ENCODE assay signal across 2 cellular contexts in genomic region chrX:8784162-8784561, GRCh38.
TF ChIP-seq lines count a peak whose summit lies in the region.

No MANE protein-coding gene starts in this region.

TF ChIP-seq in GM23338, 12 proteins besides CTCF, POLR2A, EP300 and RAD21 (continued from another document):
- TF ChIP-seq ZNF462 (CRISPR knock-in tag; IDR thresholded peaks at IDR 0.05), result no peak
- no peak for TF ChIP-seq CREB1 (CRISPR knock-in tag; IDR thresholded peaks at IDR 0.05; ENCODE audit: low read depth)
- no peak for TF ChIP-seq REST (IDR thresholded peaks at IDR 0.05; ENCODE audit: unreplicated experiment)
- TF ChIP-seq POLR2AphosphoS5 (IDR thresholded peaks at IDR 0.05; ENCODE audit: low read depth), result no peak
- no peak for TF ChIP-seq STAT1 (IDR thresholded peaks at IDR 0.05; ENCODE audit: unreplicated experiment)
- no peak for TF ChIP-seq EZH2phosphoT487 (IDR thresholded peaks at IDR 0.05; ENCODE audit: unreplicated experiment)

TF ChIP-seq in WTC11, 78 proteins besides CTCF, POLR2A, EP300 and RAD21 (continued from another document):
- TF ChIP-seq ZNF512 (CRISPR knock-in tag; IDR thresholded peaks at IDR 0.05; ENCODE audit: borderline replicate concordance) (no peak), NFATC4 (CRISPR knock-in tag; IDR thresholded peaks at IDR 0.05) (no peak), ZNF121 (CRISPR knock-in tag; IDR thresholded peaks at IDR 0.05) (no peak), TCF7 (CRISPR knock-in tag; IDR thresholded peaks at IDR 0.05; ENCODE audit: low read depth) (no peak), ZNF396 (CRISPR knock-in tag; IDR thresholded peaks at IDR 0.05; ENCODE audit: borderline replicate concordance) (no peak), ZNF317 (CRISPR knock-in tag; IDR thresholded peaks at IDR 0.05; ENCODE audit: borderline replicate concordance, low read depth) (no peak), CREM (CRISPR knock-in tag; IDR thresholded peaks at IDR 0.05) (no peak), SP1 (CRISPR knock-in tag; conservative IDR thresholded peaks at IDR 0.05) (no peak), CBFB (CRISPR knock-in tag; IDR thresholded peaks at IDR 0.05; ENCODE audit: low read depth) (no peak), ZMAT4 (CRISPR knock-in tag; IDR thresholded peaks at IDR 0.05) (no peak), GTF2I (CRISPR knock-in tag; conservative IDR thresholded peaks at IDR 0.05) (no peak), HMGA2 (CRISPR knock-in tag; IDR thresholded peaks at IDR 0.05) (no peak)
TF ChIP-seq in WTC11: peak in this region for 0.
